8 cellular contexts compared by ENCODE assay signal in the genomic region with DNA sequence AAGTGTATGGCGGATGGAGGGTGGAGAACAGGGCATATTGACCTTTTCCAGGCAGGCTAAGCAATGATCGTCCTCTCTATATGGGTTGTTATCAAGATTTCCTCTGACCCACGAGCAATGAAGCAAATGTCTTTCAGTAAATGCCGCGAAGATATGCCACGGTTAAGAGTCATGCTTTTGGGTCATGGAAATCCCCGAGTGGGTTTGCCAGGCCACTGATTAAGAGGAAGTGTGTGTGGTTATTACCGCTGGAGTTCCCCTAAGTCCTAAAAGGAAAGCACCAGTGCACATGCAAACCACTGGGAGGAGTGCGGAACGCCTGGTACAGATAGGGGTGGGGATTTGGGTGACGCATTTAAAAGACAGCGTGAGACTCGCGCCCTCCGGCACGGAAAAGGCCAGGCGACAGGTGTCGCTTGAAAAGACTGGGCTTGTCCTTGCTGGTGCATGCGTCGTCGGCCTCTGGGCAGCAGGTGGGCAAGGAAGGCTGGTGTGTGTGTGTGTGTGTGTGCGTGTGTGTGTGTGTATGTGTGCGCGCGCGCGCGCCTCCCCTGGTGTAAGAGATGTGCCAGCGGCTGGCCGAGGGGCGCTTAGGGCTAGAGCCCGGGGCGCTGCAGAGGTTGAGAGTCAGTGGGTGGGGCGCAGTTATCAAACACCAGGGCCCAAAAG. TPM values are rescaled to one million over a fixed set of nuclear protein-coding genes. Genes with fewer than 3 reads are reported as not detected.
A peak's percentile ranks its signal among the peaks of the same experiment; 100 is the strongest.
DNase-seq lines count a peak whose midpoint lies in the region; ATAC-seq and FAIRE-seq lines count a peak whose summit lies in the region.

A gene (plus strand): TSS at position 386 of the 669 bp plus-strand sequence. CDS start 7,026 bp downstream, outside the sequence.

- ATAC-seq in GM18909 (IDR thresholded peaks at IDR 0.05; ENCODE audit: poor library complexity, unreplicated experiment) (peak; percentile 86), HG03175 (IDR thresholded peaks at IDR 0.05; ENCODE audit: unreplicated experiment) (peak; percentile 82), left lobe of liver (peak; percentile 94)

- FAIRE-seq in colon (lab: Jason Lieb, UNC): peak; percentile 79

- DNase-seq in AG08396 (ENCODE audit: low spot score) (peak; percentile 77), NCI-H345 (lab: John Stamatoyannopoulos, UW) (peak; percentile 92), left lobe of liver (ENCODE audit: low spot score) (peak; percentile 90)
- DNase-seq in activated CD4-positive, alpha-beta T cell treated with anti-CD3 and anti-CD28 coated beads for 24 hours (ENCODE audit: low read depth in 2 of 2): peak; percentile 81 to 82
- peak; percentile 89 for DNase-seq in stimulated activated CD4-positive, alpha-beta T cell treated with anti-CD3 and anti-CD28 coated beads, Interleukin-2, amount 100 ng/mL, for 4 hours (ENCODE audit: low read depth)

RNA-seq across cellular contexts. Expression of the gene that starts here (rescaled TPM):
- 2.1 TPM for total RNA-seq in left lobe of liver

Comparison
In these comparisons a context has a peak if more than half of its experiments do, and no peak if none do; other contexts are left out.
1. Peak in every context shown above with its lines: DNase-seq and ATAC-seq.